ENCODE assay signal across 11 cellular contexts in the genomic region with DNA sequence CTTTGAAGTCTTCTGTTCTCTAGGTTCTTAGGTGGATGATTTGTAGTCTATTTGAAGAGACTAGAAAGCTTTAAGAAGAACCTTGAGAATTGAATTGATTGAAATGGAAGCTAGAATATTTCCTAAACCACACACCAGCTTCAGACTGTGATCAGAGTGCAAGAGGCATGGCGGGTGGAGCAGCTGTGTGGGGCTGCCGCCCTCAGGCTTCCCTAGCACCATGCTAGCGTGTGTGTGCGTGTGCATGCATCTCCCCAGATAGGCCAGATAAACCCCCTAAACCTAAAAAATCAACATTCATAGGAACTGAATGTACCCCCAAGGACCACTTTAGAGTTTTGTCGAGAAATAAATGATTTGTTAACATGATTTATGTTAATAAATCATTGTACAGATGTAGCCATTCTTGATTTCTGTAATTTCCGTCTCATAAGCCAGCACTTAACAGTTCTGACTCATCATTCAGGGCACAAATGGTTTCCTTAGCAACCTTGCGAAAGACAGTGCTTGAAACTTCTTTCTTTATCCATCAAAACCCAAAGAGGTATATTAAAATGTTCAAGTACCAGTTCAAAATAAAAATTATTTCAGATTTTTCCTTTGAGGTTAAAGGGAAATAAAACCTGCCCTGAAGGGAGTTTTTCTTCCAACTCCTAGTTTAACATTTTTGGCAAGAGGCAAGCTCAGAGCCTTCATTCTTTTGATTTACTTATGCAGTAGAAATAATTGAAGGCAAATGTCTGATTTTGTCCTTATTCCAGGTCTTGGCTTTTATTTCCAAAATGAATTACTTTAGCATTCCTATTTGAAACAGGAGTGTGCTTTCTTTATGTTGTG.
DNase-seq lines count a peak whose midpoint lies in the region; ATAC-seq, FAIRE-seq and TF ChIP-seq lines count a peak whose summit lies in the region.
"Had no signal": no experiment of that assay in that cellular context is flagged by ENCODE, and none has a peak within 500 bp of the region (broad histone marks: within the 10 kb centered on the region; RNA-seq: fewer than 3 reads in every experiment).

No MANE protein-coding gene starts in this region.

- H3K4me1 ChIP-seq in GM23248 (ENCODE audit: insufficient read depth) (peaks cover 32% of the 10 kb centered on the region), endothelial cell of umbilical vein (ENCODE audit: control insufficient read depth, extremely low read depth, insufficient read depth, low read length) (no peaks in the 10 kb centered on the region)
- H3K4me1 ChIP-seq: Peyer's patch, testis had no signal

- H3K36me3 Mint-ChIP-seq in activated T-cell treated with anti-CD3 and anti-CD28 coated beads, Interleukin-2, amount 50 U/mL, for 24 hours (ENCODE audit: low read depth), result peaks cover 75% of the 10 kb centered on the region

- H3K36me3 ChIP-seq in GM23248 (ENCODE audit: low read depth), result peaks cover 14% of the 10 kb centered on the region
- H3K36me3 ChIP-seq in endothelial cell of umbilical vein (ENCODE audit: control insufficient read depth in 2 of 2, extremely low read depth in 1 of 2, insufficient read depth in 2 of 2, low read length in 2 of 2), result peaks cover 0 to 6% of the 10 kb centered on the region in 2 experiments

- no peak for FAIRE-seq in endothelial cell of umbilical vein (lab: Jason Lieb, UNC)

- intact Hi-C loops in endothelial cell of umbilical vein (cut with micrococcal nuclease), result no loop called here
- intact Hi-C loops in sciatic nerve (cut with DNase I), result no loop called here

- H3K4me2 ChIP-seq in GM23248 (ENCODE audit: unreplicated experiment) (peak overlapping the region; percentile 20), endothelial cell of umbilical vein (ENCODE audit: insufficient read depth, low read length) (no peak overlapping the region)

- CTCF ChIA-PET in endothelial cell of umbilical vein (lab: Charles Lee), result interaction anchor here (1.4 to 9.4 kb wide), 3 partner anchors 27 to 587 kb away, joined by 3 to 143 read pairs (median 8); no protein-coding TSS in a partner anchor

- peak; percentile 85 for ATAC-seq in sciatic nerve
- no peak for ATAC-seq in HG02884 (IDR thresholded peaks at IDR 0.05; ENCODE audit: unreplicated experiment)
- ATAC-seq in HG02981 (IDR thresholded peaks at IDR 0.05; ENCODE audit: unreplicated experiment), result no peak
- ATAC-seq: heart right ventricle had no signal

- H2AFZ ChIP-seq in GM23248, result no peak overlapping the region
- H2AFZ ChIP-seq in endothelial cell of umbilical vein (ENCODE audit: low read depth, low read length), result no peak overlapping the region

- no peak for TF ChIP-seq POLR2A in endothelial cell of umbilical vein (IDR thresholded peaks at IDR 0.05; ENCODE audit: low read depth, low read length)

- no peak overlapping the region for H3K27ac Mint-ChIP-seq in activated T-cell treated with anti-CD3 and anti-CD28 coated beads, Interleukin-2, amount 50 U/mL, for 24 hours

- no peaks in the 10 kb centered on the region for H3K27me3 ChIP-seq in GM23248 (replicated peaks; ENCODE audit: insufficient read depth)
- no peaks in the 10 kb centered on the region for H3K27me3 ChIP-seq in endothelial cell of umbilical vein (ENCODE audit: control insufficient read depth in 2 of 2, insufficient read depth in 2 of 2, low read length in 2 of 2)
- H3K27me3 ChIP-seq: heart right ventricle, Peyer's patch, testis had no signal

- H3K9me3 Mint-ChIP-seq in activated T-cell treated with anti-CD3 and anti-CD28 coated beads, Interleukin-2, amount 50 U/mL, for 24 hours, result no peaks in the 10 kb centered on the region

- no peaks in the 10 kb centered on the region for H3K9me1 ChIP-seq in endothelial cell of umbilical vein (replicated peaks; ENCODE audit: control insufficient read depth, extremely low read depth, insufficient read depth, low read length)

- peak overlapping the region; percentile 81 for H3K27ac ChIP-seq in GM23248
- no peak overlapping the region for H3K27ac ChIP-seq in endothelial cell of umbilical vein (ENCODE audit: insufficient read depth, low read depth, low read length)
- H3K27ac ChIP-seq: heart right ventricle, Peyer's patch, testis had no signal

- H3K4me1 Mint-ChIP-seq in activated T-cell treated with anti-CD3 and anti-CD28 coated beads, Interleukin-2, amount 50 U/mL, for 24 hours (ENCODE audit: low read depth), result peaks cover 4% of the 10 kb centered on the region

- no TSS peak for BruUV-seq in endothelial cell of umbilical vein (replicated peaks; lab: Mats Ljungman, UMichigan)

- TF ChIP-seq CTCF in endothelial cell of umbilical vein (IDR thresholded peaks at IDR 0.05; ENCODE audit: extremely low read depth in 1 of 2, insufficient read depth in 1 of 2, low read depth in 1 of 2, low read length in 2 of 2), result no peak

- no peaks in the 10 kb centered on the region for H3K27me3 Mint-ChIP-seq in activated T-cell treated with anti-CD3 and anti-CD28 coated beads, Interleukin-2, amount 50 U/mL, for 24 hours

- H3K9me3 ChIP-seq in GM23248 (ENCODE audit: low read depth) (no peaks in the 10 kb centered on the region), endothelial cell of umbilical vein (replicated peaks; ENCODE audit: control insufficient read depth, insufficient read depth, low read length) (no peaks in the 10 kb centered on the region)
- H3K9me3 ChIP-seq: heart right ventricle, Peyer's patch, testis had no signal

- no peak overlapping the region for H3K4me3 Mint-ChIP-seq in activated T-cell treated with anti-CD3 and anti-CD28 coated beads, Interleukin-2, amount 50 U/mL, for 24 hours

- POLR2A ChIA-PET in endothelial cell of umbilical vein (lab: Charles Lee), result no interaction called here

- H3K79me2 ChIP-seq in GM23248 (ENCODE audit: insufficient read depth), result peaks cover 29% of the 10 kb centered on the region
- no peaks in the 10 kb centered on the region for H3K79me2 ChIP-seq in endothelial cell of umbilical vein (ENCODE audit: control insufficient read depth, insufficient read depth, low read length)

- H3K4me3 ChIP-seq in GM23248 (0 out of 2 replicates have a peak overlapping the region, but pooled peaks have one; percentile 1), endothelial cell of umbilical vein (replicated peaks in 1 of 3; ENCODE audit: insufficient read depth in 1 of 3, low read depth in 1 of 3, low read length in 3 of 3) (no peak overlapping the region)
- H3K4me3 ChIP-seq: heart right ventricle, Peyer's patch, testis had no signal

- in situ Hi-C loops in GM23248 (cut with MboI), result no loop called here

- H3K9ac ChIP-seq in GM23248 (peak overlapping the region; percentile 58), endothelial cell of umbilical vein (replicated peaks; ENCODE audit: extremely low read depth, insufficient read depth, low read length) (no peak overlapping the region)

- dilution Hi-C loops in endothelial cell of umbilical vein (cut with MboI; ENCODE audit: extremely low pct_ligation_motif_present, low sequenced_read_pairs), result no loop called here

- 41 to 43% methylated on average over 7 of the region's 7 CpGs for WGBS in GM23248 (ENCODE audit: low coverage in 1 of 2, low lambda C conversion rate in 2 of 2, missing lambda C conversion rate in 2 of 2), 2 experiments

- peaks cover 30% of the 10 kb centered on the region for H3F3A ChIP-seq in GM23248 (ENCODE audit: insufficient read depth)

- H3K9me2 ChIP-seq in GM23248 (ENCODE audit: insufficient read depth), result no peaks in the 10 kb centered on the region

- H4K20me1 ChIP-seq in GM23248 (ENCODE audit: insufficient read depth) (no peaks in the 10 kb centered on the region), endothelial cell of umbilical vein (replicated peaks; ENCODE audit: control insufficient read depth, extremely low read depth, insufficient read depth, low read length) (no peaks in the 10 kb centered on the region)

- DNase-seq in GM23248 (peak; percentile 95), RPMI7951 (ENCODE audit: low read depth) (peak; percentile 72), endothelial cell of umbilical vein (ENCODE audit: low read depth, low spot score) (no peak), sciatic nerve (ENCODE audit: low spot score) (no peak)
- no peak for DNase-seq in activated T-cell treated with anti-CD3 and anti-CD28 coated beads, Interleukin-2, amount 50 U/mL, for 24 hours
- DNase-seq: heart right ventricle, Kasumi-1, Peyer's patch, testis had no signal

TF ChIP-seq in endothelial cell of umbilical vein, 7 proteins besides CTCF, POLR2A, EP300 and RAD21:
- peak; percentile 10 for TF ChIP-seq FOS (IDR thresholded peaks at IDR 0.05; ENCODE audit: borderline replicate concordance, insufficient read depth, low read length)
- no peak for TF ChIP-seq MYC (IDR thresholded peaks at IDR 0.05; ENCODE audit: low read depth, low read length)

Comparison
In these comparisons a context has a peak if more than half of its experiments do, and no peak if none do; other contexts are left out.
1. DNase-seq: peak in GM23248 (single experiment) and RPMI7951 (single experiment); none in endothelial cell of umbilical vein (single experiment), sciatic nerve (single experiment) and activated T-cell treated with anti-CD3 and anti-CD28 coated beads, Interleukin-2, amount 50 U/mL, for 24 hours (single experiment).